Comparison of ENCODE assay signal across 18 cellular contexts in genomic region chr10:76763360-76763759, GRCh38.
"Had no signal": no experiment of that assay in that cellular context is flagged by ENCODE, and none has a peak within 500 bp of the region (broad histone marks: within the 10 kb centered on the region; RNA-seq: fewer than 3 reads in every experiment).

No MANE protein-coding gene starts in this region.

- ATAC-seq: left cardiac atrium; left ventricle myocardium superior; naive thymus-derived CD8-positive, alpha-beta T cell had no signal

- DNase-seq: effector CD4-positive, alpha-beta T cell; foreskin fibroblast; head of caudate nucleus; kidney; left cardiac atrium; left ventricle myocardium superior; mesendoderm; naive thymus-derived CD8-positive, alpha-beta T cell; posterior cingulate gyrus; sigmoid colon; stimulated activated CD4-positive, alpha-beta T cell treated with anti-CD3 and anti-CD28 coated beads, Interleukin-2, amount 100 ng/mL, for 48 hours; stimulated activated naive CD4-positive, alpha-beta T cell treated with Interleukin-2 at 50 U/mL for 16 hours had no signal

- H3K4me3 ChIP-seq: coronary artery, esophagus muscularis mucosa, hepatocyte, lung, right atrium auricular region, sigmoid colon, smooth muscle cell had no signal
